8 cellular contexts compared by ENCODE assay signal in the genomic region with DNA sequence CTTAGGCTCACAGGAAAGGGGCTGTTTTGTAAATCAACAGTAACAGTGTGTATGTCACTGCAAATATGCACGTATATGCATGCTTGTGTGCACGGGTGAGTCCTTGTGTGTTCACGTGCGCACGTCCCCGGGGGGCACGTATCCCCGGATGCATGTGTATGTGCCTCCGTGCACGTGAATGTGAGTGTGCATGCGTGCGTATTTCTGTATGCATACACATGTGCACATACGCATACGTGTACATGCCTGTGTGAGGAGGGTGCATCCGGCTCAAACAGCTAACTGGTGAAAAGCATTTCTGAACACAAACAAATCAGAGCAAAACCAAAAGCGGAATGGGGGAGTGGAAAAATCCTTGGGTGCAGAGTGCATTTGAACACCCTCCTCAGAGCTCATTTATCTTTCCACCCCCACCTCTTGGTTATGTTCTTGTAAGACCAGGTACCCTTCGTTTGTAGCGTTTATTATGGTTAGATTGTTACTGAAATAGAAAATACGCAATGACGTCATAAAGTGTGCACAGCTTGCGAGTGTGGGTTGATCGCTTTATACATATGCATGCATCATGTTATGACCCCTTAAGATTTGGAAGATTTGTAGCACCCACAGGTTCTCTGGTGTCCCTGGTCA. TPM values are rescaled to one million over a fixed set of nuclear protein-coding genes. Genes with fewer than 3 reads are reported as not detected.
A peak's percentile ranks its signal among the peaks of the same experiment; 100 is the strongest.
DNase-seq lines count a peak whose midpoint lies in the region; ATAC-seq and TF ChIP-seq lines count a peak whose summit lies in the region.

No MANE protein-coding gene starts in this region.

- peak; percentile 75 to 77 for DNase-seq in activated T-cell treated with anti-CD3 and anti-CD28 coated beads, Interleukin-2, amount 50 U/mL, for 48 hours
- DNase-seq in cardiac muscle cell (ENCODE audit: low read depth in 1 of 2, low spot score in 1 of 2), result no peak
- DNase-seq in AML-193 (lab: John Stamatoyannopoulos, UW), result no peak

- peak overlapping the region in 7 of 11 experiments; percentile 6 to 71 (median 57); a peak in 11 of 22 replicates for H3K27ac ChIP-seq in BLaER1 treated with 17β-estradiol and CSF1 and Interleukin-3, amounts not matched to agents 10 nM and 100 nM
- H3K27ac ChIP-seq in KMS-11, result peak overlapping the region; percentile 53
- no peak overlapping the region for H3K27ac ChIP-seq in cardiac muscle cell

- no peaks in the 10 kb centered on the region for H3K27me3 Mint-ChIP-seq in stimulated activated memory B cell treated with anti-CD40 and anti-IgM and Interleukin-4, amounts not matched to agents 10 μg/mL and 1 μg/mL and 100 μg/mL, for 72 hours

- H4K20me1 ChIP-seq in BLaER1 treated with 17β-estradiol and CSF1 and Interleukin-3, amounts not matched to agents 10 nM and 100 nM, result peaks cover 0 to 21% (median 0%) of the 10 kb centered on the region in 11 experiments; a peak in 3 of 22 replicates
- H4K20me1 ChIP-seq in KMS-11 (ENCODE audit: insufficient read depth), result no peaks in the 10 kb centered on the region

- peak overlapping the region; percentile 67 for H2AFZ ChIP-seq in KMS-11 (ENCODE audit: low read depth)

- peak overlapping the region in 10 of 11 experiments; percentile 36 to 75 (median 56); a peak in 19 of 22 replicates for H3K9ac ChIP-seq in BLaER1 treated with 17β-estradiol and CSF1 and Interleukin-3, amounts not matched to agents 10 nM and 100 nM
- H3K9ac ChIP-seq in KMS-11, result peak overlapping the region; percentile 59; the same call in 1 of the 2 replicates

- peaks cover 0 to 13% (median 5%) of the 10 kb centered on the region in 11 experiments; a peak in 11 of 22 replicates for H3K36me3 ChIP-seq in BLaER1 treated with 17β-estradiol and CSF1 and Interleukin-3, amounts not matched to agents 10 nM and 100 nM
- H3K36me3 ChIP-seq in KMS-11 (ENCODE audit: insufficient read depth), result no peaks in the 10 kb centered on the region
- H3K36me3 ChIP-seq in cardiac muscle cell, result no peaks in the 10 kb centered on the region

- no peaks in the 10 kb centered on the region for H3K9me3 Mint-ChIP-seq in stimulated activated memory B cell treated with anti-CD40 and anti-IgM and Interleukin-4, amounts not matched to agents 10 μg/mL and 1 μg/mL and 100 μg/mL, for 72 hours

- TF ChIP-seq CTCF in KMS-11 (conservative IDR thresholded peaks at IDR 0.05; ENCODE audit: low read depth, low read length) (0 out of 2 replicates have a peak, but pooled peaks have one; percentile 2), cardiac muscle cell (IDR thresholded peaks at IDR 0.05; ENCODE audit: low read depth, low read length) (no peak)

- H3K4me3 Mint-ChIP-seq in stimulated activated memory B cell treated with anti-CD40 and anti-IgM and Interleukin-4, amounts not matched to agents 10 μg/mL and 1 μg/mL and 100 μg/mL, for 72 hours, result peak overlapping the region; percentile 89

- no peaks in the 10 kb centered on the region for H3K36me3 Mint-ChIP-seq in stimulated activated memory B cell treated with anti-CD40 and anti-IgM and Interleukin-4, amounts not matched to agents 10 μg/mL and 1 μg/mL and 100 μg/mL, for 72 hours

- no peaks in the 10 kb centered on the region for H3K9me3 ChIP-seq in BLaER1 treated with 17β-estradiol and CSF1 and Interleukin-3, amounts not matched to agents 10 nM and 100 nM (replicated peaks in 1 of 11)
- no peaks in the 10 kb centered on the region for H3K9me3 ChIP-seq in cardiac muscle cell (ENCODE audit: low read depth)

- H3K27ac Mint-ChIP-seq in stimulated activated memory B cell treated with anti-CD40 and anti-IgM and Interleukin-4, amounts not matched to agents 10 μg/mL and 1 μg/mL and 100 μg/mL, for 72 hours, result peak overlapping the region; percentile 94

- no peaks in the 10 kb centered on the region for H3K27me3 ChIP-seq in BLaER1 treated with 17β-estradiol and CSF1 and Interleukin-3, amounts not matched to agents 10 nM and 100 nM
- H3K27me3 ChIP-seq in KMS-11 (ENCODE audit: insufficient read depth, low read depth) (no peaks in the 10 kb centered on the region), cardiac muscle cell (peaks cover 3% of the 10 kb centered on the region)

- peak overlapping the region; percentile 88 to 100 (median 96) for H3K4me2 ChIP-seq in BLaER1 treated with 17β-estradiol and CSF1 and Interleukin-3, amounts not matched to agents 10 nM and 100 nM
- peak overlapping the region; percentile 87 for H3K4me2 ChIP-seq in KMS-11

- peaks cover 27 to 53% (median 40%) of the 10 kb centered on the region in 10 experiments for H3K4me1 ChIP-seq in BLaER1 treated with 17β-estradiol and CSF1 and Interleukin-3, amounts not matched to agents 10 nM and 100 nM
- peaks cover 13% of the 10 kb centered on the region for H3K4me1 ChIP-seq in KMS-11 (ENCODE audit: low read depth, poor library complexity, severe bottlenecking)
- peaks cover 10% of the 10 kb centered on the region for H3K4me1 ChIP-seq in cardiac muscle cell (ENCODE audit: low read depth)

- peak overlapping the region; percentile 49 to 69 (median 56) for H3K4me3 ChIP-seq in BLaER1 treated with 17β-estradiol and CSF1 and Interleukin-3, amounts not matched to agents 10 nM and 100 nM
- H3K4me3 ChIP-seq in KMS-11 (IDR thresholded peaks at IDR 0.05; ENCODE audit: insufficient read depth, low read depth, low read length) (no peak overlapping the region), cardiac muscle cell (peak overlapping the region; percentile 11)

- peaks cover 37% of the 10 kb centered on the region for H3K4me1 Mint-ChIP-seq in stimulated activated memory B cell treated with anti-CD40 and anti-IgM and Interleukin-4, amounts not matched to agents 10 μg/mL and 1 μg/mL and 100 μg/mL, for 72 hours

- ATAC-seq in GM21360 (IDR thresholded peaks at IDR 0.05; ENCODE audit: unreplicated experiment) (peak; percentile 26), HG03025 (IDR thresholded peaks at IDR 0.05; ENCODE audit: low FRiP score, unreplicated experiment) (no peak)
- peak; percentile 67 for ATAC-seq in stimulated activated memory B cell treated with anti-CD40 and anti-IgM and Interleukin-4, amounts not matched to agents 10 μg/mL and 1 μg/mL and 100 μg/mL, for 72 hours

- no peaks in the 10 kb centered on the region for H3K79me2 ChIP-seq in KMS-11 (ENCODE audit: insufficient read depth, low read depth)

RNA-seq across cellular contexts. Expression of gene ARSA, which starts 7.0 kb away (rescaled TPM):
- 53.1 and 58.1 TPM in 2 replicates for total RNA-seq in cardiac muscle cell
- 16.4 and 16.8 TPM in 2 replicates for polyA plus RNA-seq in cardiac muscle cell

RNA-seq across cellular contexts. Expression of gene MAPK8IP2, which starts 20.4 kb away (rescaled TPM):
- total RNA-seq in cardiac muscle cell, result 1.7 and 2.4 TPM in 2 replicates
- 0.35 and 0.42 TPM in 2 replicates for polyA plus RNA-seq in cardiac muscle cell

RNA-seq across cellular contexts. Expression of gene CHKB, which starts 38.3 kb away (rescaled TPM):
- 54.6 and 73.4 TPM in 2 replicates for total RNA-seq in cardiac muscle cell
- 100 and 134 TPM in 2 replicates for polyA plus RNA-seq in cardiac muscle cell

RNA-seq across cellular contexts. Expression of gene CPT1B, which starts 42.7 kb away (rescaled TPM):
- total RNA-seq in cardiac muscle cell, result 25.7 and 39.1 TPM in 2 replicates
- 53.1 and 58.7 TPM in 2 replicates for polyA plus RNA-seq in cardiac muscle cell

RNA-seq across cellular contexts. Expression of gene SHANK3, which starts 51.6 kb away (rescaled TPM):
- 10.9 and 14.4 TPM in 2 replicates for total RNA-seq in cardiac muscle cell
- polyA plus RNA-seq in cardiac muscle cell, result 3.3 and 4.1 TPM in 2 replicates

Comparison
In these comparisons a context has a peak if more than half of its experiments do, and no peak if none do; other contexts are left out.
1. DNase-seq: peak in activated T-cell treated with anti-CD3 and anti-CD28 coated beads, Interleukin-2, amount 50 U/mL, for 48 hours (2 of 2); none in cardiac muscle cell (0 of 2) and AML-193 (0 of 2).